ENCODE assay signal across 16 cellular contexts in the genomic region with DNA sequence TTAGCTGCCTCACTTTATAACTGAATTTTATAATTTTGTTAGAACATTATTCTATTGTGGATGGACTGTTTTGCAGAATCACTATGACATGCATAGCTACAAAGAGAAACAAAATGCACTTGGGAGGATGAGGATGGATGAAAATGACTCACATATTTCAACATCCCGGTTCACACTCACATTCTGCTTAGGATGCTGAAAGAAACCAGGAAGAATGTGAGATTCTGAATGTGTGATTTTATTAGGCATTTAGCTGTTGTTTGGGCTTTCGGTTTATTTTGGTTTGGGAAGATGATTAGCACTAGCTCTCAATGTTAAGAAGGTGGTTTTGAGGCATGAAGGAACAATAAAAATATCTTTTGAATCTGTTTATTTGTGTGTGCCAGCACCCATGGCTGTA.
A peak's percentile ranks its signal among the peaks of the same experiment; 100 is the strongest.
DNase-seq lines count a peak whose midpoint lies in the region; TF ChIP-seq lines count a peak whose summit lies in the region.
"Had no signal": no experiment of that assay in that cellular context is flagged by ENCODE, and none has a peak within 500 bp of the region (broad histone marks: within the 10 kb centered on the region; RNA-seq: fewer than 3 reads in every experiment).

No MANE protein-coding gene starts in this region.

- H3K36me3 Mint-ChIP-seq in activated T-cell treated with anti-CD3 and anti-CD28 coated beads, Interleukin-2, amount 50 U/mL, for 24 hours (ENCODE audit: low read depth), result no peaks in the 10 kb centered on the region

- H3K4me1 ChIP-seq in BE2C, result peaks cover 30% of the 10 kb centered on the region
- H3K4me1 ChIP-seq: BLaER1, heart right ventricle, parathyroid adenoma had no signal

- H3K4me1 Mint-ChIP-seq in activated T-cell treated with anti-CD3 and anti-CD28 coated beads, Interleukin-2, amount 50 U/mL, for 24 hours (ENCODE audit: low read depth), result no peaks in the 10 kb centered on the region

- in situ Hi-C loops in astrocyte of the spinal cord (cut with HindIII; ENCODE audit: low sequenced_read_pairs), result no loop called here

- H3K9me3 ChIP-seq in BE2C, result no peaks in the 10 kb centered on the region
- H3K9me3 ChIP-seq: BLaER1, heart right ventricle, SK-N-SH had no signal

- TF ChIP-seq CTCF in BE2C (IDR thresholded peaks at IDR 0.05; ENCODE audit: low read depth, low read length), result no peak
- no peak for TF ChIP-seq CTCF in astrocyte of the spinal cord (IDR thresholded peaks at IDR 0.05; ENCODE audit: low read depth, low read length)

- H3K27me3 ChIP-seq in BE2C, result no peaks in the 10 kb centered on the region
- H3K27me3 ChIP-seq: BLaER1 had no signal

- DNase-seq in BE2C (no peak), HT1080 (ENCODE audit: low read depth) (peak; percentile 74), astrocyte of the spinal cord (ENCODE audit: low read depth, low spot score) (peak; percentile 6), kidney glomerular epithelial cell (lab: John Stamatoyannopoulos, UW) (peak; percentile 57), NCI-H82 treated with DMSO at 0.1 percent for 48 hours (lab: John Stamatoyannopoulos, UW; ENCODE audit: unreplicated experiment) (no peak), HT-29 (ENCODE audit: low spot score) (no peak)
- no peak for DNase-seq in activated T-cell treated with anti-CD3 and anti-CD28 coated beads, Interleukin-2, amount 50 U/mL, for 24 hours
- no peak for DNase-seq in activated CD4-positive, alpha-beta T cell treated with anti-CD3 and anti-CD28 coated beads for 1 hour
- DNase-seq: activated naive CD4-positive, alpha-beta T cell; heart right ventricle; left cardiac atrium; MV-4-11; stimulated activated CD4-positive, alpha-beta T cell treated with anti-CD3 and anti-CD28 coated beads, Interleukin-12 subunit alpha, Interleukin-12 subunit beta, amount 100 ng/mL, for 4 hours had no signal

- H3K4me3 ChIP-seq in BE2C (ENCODE audit: low read depth, low read length) (peak overlapping the region; percentile 28), astrocyte of the spinal cord (ENCODE audit: low read depth, low read length) (no peak overlapping the region)
- H3K4me3 ChIP-seq: BLaER1, heart right ventricle had no signal

- H3K27me3 Mint-ChIP-seq in activated T-cell treated with anti-CD3 and anti-CD28 coated beads, Interleukin-2, amount 50 U/mL, for 24 hours, result no peaks in the 10 kb centered on the region

- H3K36me3 ChIP-seq in BE2C, result no peaks in the 10 kb centered on the region
- H3K36me3 ChIP-seq: BLaER1, heart right ventricle had no signal

- H3K4me3 Mint-ChIP-seq in activated T-cell treated with anti-CD3 and anti-CD28 coated beads, Interleukin-2, amount 50 U/mL, for 24 hours, result no peak overlapping the region

- peaks cover 1% of the 10 kb centered on the region for H3K9me3 Mint-ChIP-seq in activated T-cell treated with anti-CD3 and anti-CD28 coated beads, Interleukin-2, amount 50 U/mL, for 24 hours

- H3K27ac Mint-ChIP-seq in activated T-cell treated with anti-CD3 and anti-CD28 coated beads, Interleukin-2, amount 50 U/mL, for 24 hours, result no peak overlapping the region

Comparison
In these comparisons a context has a peak if more than half of its experiments do, and no peak if none do; other contexts are left out.
1. DNase-seq: peak in HT1080 (single experiment), astrocyte of the spinal cord (single experiment) and kidney glomerular epithelial cell (single experiment); none in BE2C (single experiment), activated T-cell treated with anti-CD3 and anti-CD28 coated beads, Interleukin-2, amount 50 U/mL, for 24 hours (single experiment), activated CD4-positive, alpha-beta T cell treated with anti-CD3 and anti-CD28 coated beads for 1 hour (single experiment), NCI-H82 treated with DMSO at 0.1 percent for 48 hours (single experiment) and HT-29 (single experiment).